Comparison of ENCODE assay signal across 11 cellular contexts in genomic region chr5:151108566-151108965, GRCh38. TPM values are rescaled to one million over a fixed set of nuclear protein-coding genes. Genes with fewer than 3 reads are reported as not detected.
DNase-seq lines count a peak whose midpoint lies in the region; ATAC-seq, FAIRE-seq and TF ChIP-seq lines count a peak whose summit lies in the region.
"Had no signal": no experiment of that assay in that cellular context is flagged by ENCODE, and none has a peak within 500 bp of the region (broad histone marks: within the 10 kb centered on the region; RNA-seq: fewer than 3 reads in every experiment).

No MANE protein-coding gene starts in this region.

- no peaks in the 10 kb centered on the region for H3K79me2 ChIP-seq in H9 (ENCODE audit: insufficient read depth, low read length)
- no peaks in the 10 kb centered on the region for H3K79me2 ChIP-seq in K562 (ENCODE audit: control insufficient read depth, insufficient read depth, low read length)

- no peak overlapping the region for H4K91ac ChIP-seq in H9 (ENCODE audit: insufficient read length, low read depth, low read length)

- ATAC-seq in K562 = no peak
- ATAC-seq in right cardiac atrium = peak; percentile 15
- no peak for ATAC-seq in stimulated activated naive B cell treated with anti-CD40 and anti-IgM and Interleukin-4, amounts not matched to agents 10 μg/mL and 1 μg/mL and 100 μg/mL, for 72 hours (replicated peaks)

- no TSS peak for BruUV-seq in K562 (replicated peaks; lab: Mats Ljungman, UMichigan)

- peaks cover 12 to 41% (median 14%) of the 10 kb centered on the region in 3 experiments; a peak in 6 of 7 replicates for H3K36me3 Mint-ChIP-seq in H9 (ENCODE audit: insufficient read depth in 1 of 3, low read depth in 3 of 3)
- H3K36me3 Mint-ChIP-seq in stimulated activated naive B cell treated with anti-CD40 and anti-IgM and Interleukin-4, amounts not matched to agents 10 μg/mL and 1 μg/mL and 100 μg/mL, for 72 hours = peaks cover 70 to 79% of the 10 kb centered on the region in 2 donors

- H3K4me3 Mint-ChIP-seq in H9 = no peak overlapping the region
- H3K4me3 Mint-ChIP-seq in stimulated activated naive B cell treated with anti-CD40 and anti-IgM and Interleukin-4, amounts not matched to agents 10 μg/mL and 1 μg/mL and 100 μg/mL, for 72 hours = peak overlapping the region in 1 of 2 donors; percentile 32

- H3K4ac ChIP-seq in H9 (ENCODE audit: low read depth, low read length) = no peak overlapping the region

- DNase-seq in H9 (no peak), K562 (ENCODE audit: extremely low read depth in 1 of 4, low spot score in 3 of 4) (no peak), right cardiac atrium (peak; percentile 47 to 73 (median 71)), NCI-H510A treated with DMSO at 0.1 percent for 48 hours (lab: John Stamatoyannopoulos, UW) (no peak), GDM1 (lab: John Stamatoyannopoulos, UW) (no peak), SHP77 treated with DMSO at 0.1 percent for 48 hours (lab: John Stamatoyannopoulos, UW) (no peak)
- no peak for DNase-seq in stimulated activated naive B cell treated with anti-CD40 and anti-IgM and Interleukin-4, amounts not matched to agents 10 μg/mL and 1 μg/mL and 100 μg/mL, for 72 hours
- DNase-seq: activated CD4-positive, alpha-beta T cell treated with anti-CD3 and anti-CD28 coated beads, Interleukin-2, amount 50 U/mL, for 1 hour; central memory CD4-positive, alpha-beta T cell had no signal

- no peak for TF ChIP-seq POLR2A in K562 (conservative IDR thresholded peaks at IDR 0.05)

- TF ChIP-seq CTCF in H9 (conservative IDR thresholded peaks at IDR 0.05) (no peak), K562 (IDR thresholded peaks at IDR 0.05 in 2 of 3, conservative IDR thresholded peaks at IDR 0.05 in 1 of 3; ENCODE audit: insufficient read depth in 2 of 3, low read depth in 1 of 3, low read length in 3 of 3) (no peak)

- no peaks in the 10 kb centered on the region for H3K9me3 ChIP-seq in H9 (ENCODE audit: control insufficient read depth, low read depth, low read length)
- H3K9me3 ChIP-seq in K562 (replicated peaks; ENCODE audit: control insufficient read depth, insufficient read depth, low read depth, low read length) = no peaks in the 10 kb centered on the region
- no peaks in the 10 kb centered on the region for H3K9me3 ChIP-seq in right cardiac atrium (ENCODE audit: control insufficient read depth, low read length)
- H3K9me3 ChIP-seq: tibial nerve had no signal

- in situ Hi-C loops in K562 (cut with MboI) = no loop called here

- H3K4me1 ChIP-seq in H9 (ENCODE audit: insufficient read depth, low read length) (no peaks in the 10 kb centered on the region), K562 (replicated peaks in 1 of 2; ENCODE audit: control insufficient read depth in 2 of 2, insufficient read depth in 2 of 2, low read length in 2 of 2) (peaks cover 0 to 5% of the 10 kb centered on the region in 2 experiments; a peak in 2 of 5 replicates), right cardiac atrium (ENCODE audit: control insufficient read depth, insufficient read depth, low read length) (peaks cover 13% of the 10 kb centered on the region)

- H3K4me3 ChIP-seq in K562 = no peak overlapping the region
- H3K4me3 ChIP-seq in right cardiac atrium (ENCODE audit: low read length) = no peak overlapping the region
- H3K4me3 ChIP-seq: tibial nerve had no signal

- no peak overlapping the region for H2AFZ ChIP-seq in H9 (ENCODE audit: low read length)
- no peak overlapping the region for H2AFZ ChIP-seq in K562 (ENCODE audit: low read depth, low read length)

- no peak overlapping the region for H2AK5ac ChIP-seq in H9 (ENCODE audit: insufficient read length, low read length)

- H4K8ac ChIP-seq in H9 (replicated peaks; ENCODE audit: insufficient read length, low read depth, low read length) = no peak overlapping the region

- no peaks in the 10 kb centered on the region for H3K9me3 Mint-ChIP-seq in H9
- H3K9me3 Mint-ChIP-seq in stimulated activated naive B cell treated with anti-CD40 and anti-IgM and Interleukin-4, amounts not matched to agents 10 μg/mL and 1 μg/mL and 100 μg/mL, for 72 hours = no peaks in the 10 kb centered on the region

- no peaks in the 10 kb centered on the region for H4K20me1 ChIP-seq in H9 (ENCODE audit: control insufficient read depth, insufficient read depth, insufficient read length)
- H4K20me1 ChIP-seq in K562 (replicated peaks; ENCODE audit: control insufficient read depth, insufficient read depth, low read length) = no peaks in the 10 kb centered on the region

- TF ChIP-seq RAD21 in K562 (CRISPR knock-in tag; conservative IDR thresholded peaks at IDR 0.05 in 1 of 2, IDR thresholded peaks at IDR 0.05 in 1 of 2) = no peak

- H3K4me2 ChIP-seq in H9 (ENCODE audit: insufficient read depth, insufficient read length, low read length) (no peak overlapping the region), K562 (ENCODE audit: insufficient read depth, low read length) (no peak overlapping the region)

- no peak overlapping the region for H2BK15ac ChIP-seq in H9 (ENCODE audit: low read depth, low read length)

- H3K27ac ChIP-seq in H9 (ENCODE audit: insufficient read length, low read depth, low read length) = no peak overlapping the region
- H3K27ac ChIP-seq in K562 (ENCODE audit: extremely low read depth, low read depth, low read length) = no peak overlapping the region
- H3K27ac ChIP-seq in right cardiac atrium (ENCODE audit: low read length) = peak overlapping the region; percentile 76
- H3K27ac ChIP-seq: epithelial cell of prostate had no signal

- no peak overlapping the region for H2BK20ac ChIP-seq in H9 (ENCODE audit: low read depth, low read length, poor library complexity, severe bottlenecking)

- no peaks in the 10 kb centered on the region for H3K9me1 ChIP-seq in K562 (ENCODE audit: control insufficient read depth, insufficient read depth, low read length)

- FAIRE-seq in K562 (lab: Jason Lieb, UNC) = no peak

- CTCF ChIA-PET in K562 (lab: Yijun Ruan, JAX; ENCODE audit: low intra/inter-chr PET ratio) = no interaction called here

- H3K27me3 ChIP-seq in H9 (ENCODE audit: insufficient read depth, low read length) = no peaks in the 10 kb centered on the region
- H3K27me3 ChIP-seq in K562 (ENCODE audit: control insufficient read depth in 2 of 2, insufficient read depth in 2 of 2, low read length in 2 of 2) = no peaks in the 10 kb centered on the region
- no peaks in the 10 kb centered on the region for H3K27me3 ChIP-seq in right cardiac atrium (ENCODE audit: control insufficient read depth, insufficient read depth)
- H3K27me3 ChIP-seq: tibial nerve had no signal

- H2BK12ac ChIP-seq in H9 (ENCODE audit: insufficient read length, low read depth, low read length) = no peak overlapping the region

- H2BK5ac ChIP-seq in H9 (ENCODE audit: insufficient read length, low read length) = no peak overlapping the region

- POLR2A ChIA-PET in K562 (lab: Yijun Ruan, JAX) = interaction anchor here (0.5 kb wide), 1 partner anchor 197 kb away, joined by 3 read pairs; no protein-coding TSS in a partner anchor

- no CpG with 5 or more reads among the region's 8 CpGs for WGBS in H9 (ENCODE audit: extremely low coverage, insufficient read length, low lambda C conversion rate)
- 47% methylated on average over 8 of the region's 8 CpGs for WGBS in K562 (ENCODE audit: insufficient coverage, low coverage, missing lambda C conversion rate)
- 39% methylated on average over 8 of the region's 8 CpGs for WGBS in right cardiac atrium

- intact Hi-C loops in K562 (cut with micrococcal nuclease) = no loop called here
- intact Hi-C loops in right cardiac atrium (cut with DNase I) = no loop called here

- H3K23me2 ChIP-seq in H9 (ENCODE audit: insufficient read length, low read depth, low read length, poor library complexity, severe bottlenecking) = no peaks in the 10 kb centered on the region

- H3K79me1 ChIP-seq in H9 (ENCODE audit: insufficient read depth, low read depth, low read length, poor library complexity, severe bottlenecking) = no peaks in the 10 kb centered on the region

- no peak overlapping the region for H3K9ac ChIP-seq in H9 (ENCODE audit: extremely low read depth, insufficient read length, low read length)
- H3K9ac ChIP-seq in K562 (ENCODE audit: insufficient read depth in 1 of 2, low read depth in 2 of 2, low read length in 2 of 2) = no peak overlapping the region

- H4K5ac ChIP-seq in H9 (ENCODE audit: insufficient read length, low read depth, low read length) = no peak overlapping the region

- peak overlapping the region in 2 of 3 experiments; percentile 8 to 44; a peak in 3 of 7 replicates for H3K27ac Mint-ChIP-seq in H9
- peak overlapping the region; percentile 94 for H3K27ac Mint-ChIP-seq in stimulated activated naive B cell treated with anti-CD40 and anti-IgM and Interleukin-4, amounts not matched to agents 10 μg/mL and 1 μg/mL and 100 μg/mL, for 72 hours

- H2BK120ac ChIP-seq in H9 (ENCODE audit: low read depth, low read length, poor library complexity, severe bottlenecking) = no peak overlapping the region

- no peaks in the 10 kb centered on the region for H3K4me1 Mint-ChIP-seq in H9
- H3K4me1 Mint-ChIP-seq in stimulated activated naive B cell treated with anti-CD40 and anti-IgM and Interleukin-4, amounts not matched to agents 10 μg/mL and 1 μg/mL and 100 μg/mL, for 72 hours = peaks cover 46 to 63% of the 10 kb centered on the region in 2 donors

- no peak overlapping the region for H3K18ac ChIP-seq in H9 (ENCODE audit: insufficient read length, low read depth, low read length)

- no peak overlapping the region for H3T11ph ChIP-seq in H9 (ENCODE audit: low read length)

- no peak overlapping the region for H3K23ac ChIP-seq in H9 (ENCODE audit: insufficient read length, low read depth, low read length)

- H3K36me3 ChIP-seq in K562 (ENCODE audit: control insufficient read depth, insufficient read depth, low read length) = no peaks in the 10 kb centered on the region

- H3K56ac ChIP-seq in H9 (ENCODE audit: insufficient read length, low read depth, low read length) = no peak overlapping the region

- TF ChIP-seq EP300 in K562 (IDR thresholded peaks at IDR 0.05; ENCODE audit: low read length) = no peak

- no peaks in the 10 kb centered on the region for H3K27me3 Mint-ChIP-seq in H9 (ENCODE audit: low read depth)
- no peaks in the 10 kb centered on the region for H3K27me3 Mint-ChIP-seq in stimulated activated naive B cell treated with anti-CD40 and anti-IgM and Interleukin-4, amounts not matched to agents 10 μg/mL and 1 μg/mL and 100 μg/mL, for 72 hours

- no peak overlapping the region for H3K14ac ChIP-seq in H9 (ENCODE audit: insufficient read depth, low read length)

RNA-seq across cellular contexts. Expression of gene TNIP1, which starts 27.7 kb away (rescaled TPM):
- total RNA-seq in H9 (2021) (40.8 and 43.7 TPM in 2 replicates), K562 (2014; rRNA removed) (40.5 and 41.2 TPM in 2 replicates), K562 (2014; rRNA removed; fragmentation: Illumina TruSeq; extraction: Trizol) (13.9 and 18.4 TPM in 2 replicates), K562 (2015; rRNA removed; fragmentation: Illumina TruSeq; extraction: Trizol) (24.1 and 24.5 TPM in 2 replicates), K562 (2021) (41.0 and 42.6 TPM in 2 replicates), right cardiac atrium (10 to 100 TPM; 77.0 to 98.2 (median 86.1) TPM)
- total RNA-seq in K562 (2011; cell fraction: chromatin; rRNA removed; ENCODE audit: low replicate concordance) = 107 and 139 TPM in 2 replicates
- total RNA-seq in K562 (2011; cell fraction: nucleolus; rRNA removed) = 57.9 and 62.4 TPM in 2 replicates
- total RNA-seq in K562 (2011; cell fraction: nucleoplasm; rRNA removed) = 79.0 and 111 TPM in 2 replicates
- polyA plus RNA-seq in K562 (2011; rRNA removed) (26.9 and 35.4 TPM in 2 replicates), K562 (2014; fragmentation: Illumina TruSeq; extraction: Trizol) (25.3 and 26.4 TPM in 2 replicates), K562 (2014; fragmentation: Nextera tagmentation; extraction: Ambion mirVana) (under 1 TPM; 0.46 to 0.99 TPM), K562 (2014; rRNA removed) (24.6 and 33.5 TPM in 2 replicates), right cardiac atrium (71.5 TPM)
- polyA plus RNA-seq in K562 (2011; cell fraction: cytosol; rRNA removed) = 23.2 and 26.3 TPM in 2 replicates
- 43.5 and 44.0 TPM in 2 replicates for polyA plus RNA-seq in K562 (2011; cell fraction: nucleus; rRNA removed)
- 37.0 and 57.9 TPM in 2 replicates for polyA plus RNA-seq in K562 (2012)
- 50.2 and 55.3 TPM in 2 replicates for polyA minus RNA-seq in K562 (2011; rRNA and poly(A)+ RNA removed)
- polyA minus RNA-seq in K562 (2011; cell fraction: cytosol; rRNA and poly(A)+ RNA removed) = 31.5 and 54.0 TPM in 2 replicates
- polyA minus RNA-seq in K562 (2011; cell fraction: nucleus; rRNA and poly(A)+ RNA removed) = 33.0 and 56.4 TPM in 2 replicates

RNA-seq across cellular contexts. Expression of gene ANXA6, which starts 49.0 kb away (rescaled TPM):
- 93.2 and 98.7 TPM in 2 replicates for total RNA-seq in H9 (2021)
- 14.4 and 15.9 TPM in 2 replicates for total RNA-seq in K562 (2011; cell fraction: chromatin; rRNA removed; ENCODE audit: low replicate concordance)
- total RNA-seq in K562 (2011; cell fraction: nucleolus; rRNA removed) = 6.0 and 8.9 TPM in 2 replicates
- 11.6 and 11.7 TPM in 2 replicates for total RNA-seq in K562 (2011; cell fraction: nucleoplasm; rRNA removed)
- total RNA-seq in K562 (2014; rRNA removed) = 8.1 and 11.8 TPM in 2 replicates
- total RNA-seq in K562 (2014; rRNA removed; fragmentation: Illumina TruSeq; extraction: Trizol) = 7.8 and 9.6 TPM in 2 replicates
- total RNA-seq in K562 (2015; rRNA removed; fragmentation: Illumina TruSeq; extraction: Trizol) = 12.0 and 13.2 TPM in 2 replicates
- 11.6 and 12.0 TPM in 2 replicates for total RNA-seq in K562 (2021)
- polyA plus RNA-seq in K562 (2011; rRNA removed) = 8.1 and 27.2 TPM in 2 replicates
- polyA plus RNA-seq in K562 (2011; cell fraction: cytosol; rRNA removed) = 7.1 and 33.5 TPM in 2 replicates
- polyA plus RNA-seq in K562 (2011; cell fraction: nucleus; rRNA removed) = 5.0 and 18.8 TPM in 2 replicates
- polyA plus RNA-seq in K562 (2012) = 13.5 and 16.9 TPM in 2 replicates
- 10.1 and 10.4 TPM in 2 replicates for polyA plus RNA-seq in K562 (2014; fragmentation: Illumina TruSeq; extraction: Trizol)
- 1 to 10 TPM in 1 of 2 experiments, under 1 TPM in 1; 0.70 to 1.9 TPM for polyA plus RNA-seq in K562 (2014; fragmentation: Nextera tagmentation; extraction: Ambion mirVana)
- polyA plus RNA-seq in K562 (2014; rRNA removed) = 8.3 and 8.8 TPM in 2 replicates
- polyA minus RNA-seq in K562 (2011; rRNA and poly(A)+ RNA removed) = 11.3 and 36.0 TPM in 2 replicates
- polyA minus RNA-seq in K562 (2011; cell fraction: cytosol; rRNA and poly(A)+ RNA removed) = 5.2 and 14.0 TPM in 2 replicates
- polyA minus RNA-seq in K562 (2011; cell fraction: nucleus; rRNA and poly(A)+ RNA removed) = 6.1 and 27.3 TPM in 2 replicates
- total RNA-seq in right cardiac atrium = 100 to 1,000 TPM; 220 to 238 (median 232) TPM
- 203 TPM for polyA plus RNA-seq in right cardiac atrium

Comparison
In these comparisons a context has a peak if more than half of its experiments do, and no peak if none do; other contexts are left out.
1. DNase-seq: peak in right cardiac atrium (3 of 3); none in H9 (single experiment), K562 (0 of 4), stimulated activated naive B cell treated with anti-CD40 and anti-IgM and Interleukin-4, amounts not matched to agents 10 μg/mL and 1 μg/mL and 100 μg/mL, for 72 hours (single experiment), NCI-H510A treated with DMSO at 0.1 percent for 48 hours (single experiment), GDM1 (single experiment) and SHP77 treated with DMSO at 0.1 percent for 48 hours (single experiment).
2. ATAC-seq: peak in right cardiac atrium (2 of 2); none in K562 (single experiment) and stimulated activated naive B cell treated with anti-CD40 and anti-IgM and Interleukin-4, amounts not matched to agents 10 μg/mL and 1 μg/mL and 100 μg/mL, for 72 hours (0 of 2).